13 cellular contexts compared by ENCODE assay signal in genomic region chr16:67179421-67180080, GRCh38. TPM values are rescaled to one million over a fixed set of nuclear protein-coding genes. Genes with fewer than 3 reads are reported as not detected.
DNase-seq lines count a peak whose midpoint lies in the region; ATAC-seq and TF ChIP-seq lines count a peak whose summit lies in the region.
"Had no signal": no experiment of that assay in that cellular context is flagged by ENCODE, and none has a peak within 500 bp of the region (broad histone marks: within the 10 kb centered on the region; RNA-seq: fewer than 3 reads in every experiment).

No MANE protein-coding gene starts in this region.

- peak; percentile 9; the same call in 1 of the 2 replicates for TF ChIP-seq CTCF in AG10803 (conservative IDR thresholded peaks at IDR 0.05; ENCODE audit: low read length)
- TF ChIP-seq CTCF in GM10248 (IDR thresholded peaks at IDR 0.05; ENCODE audit: control extremely low read depth, extremely low read depth, low read depth, missing control alignments) = peak; percentile 39
- peak; percentile 59 for TF ChIP-seq CTCF in OCI-LY1 (IDR thresholded peaks at IDR 0.05; ENCODE audit: low read length)
- no peak for TF ChIP-seq CTCF in transverse colon (IDR thresholded peaks at IDR 0.05)
- TF ChIP-seq CTCF in progenitor cell of endocrine pancreas (IDR thresholded peaks at IDR 0.05; ENCODE audit: unreplicated experiment) = no peak

- no peak for TF ChIP-seq EP300 in transverse colon (IDR thresholded peaks at IDR 0.05; ENCODE audit: low read depth)

- ATAC-seq in effector memory CD8-positive, alpha-beta T cell (replicated peaks) = no peak
- no peak for ATAC-seq in GM21528 (IDR thresholded peaks at IDR 0.05; ENCODE audit: low FRiP score, unreplicated experiment)
- ATAC-seq: left lung had no signal

- H3K9me3 Mint-ChIP-seq in effector memory CD8-positive, alpha-beta T cell = no peaks in the 10 kb centered on the region
- no peaks in the 10 kb centered on the region for H3K9me3 Mint-ChIP-seq in progenitor cell of endocrine pancreas (ENCODE audit: low read depth)
- H3K9me3 Mint-ChIP-seq: activated B cell treated with CpG ODN at 0.5 μM for 24 hours had no signal

- H3K4me1 ChIP-seq in OCI-LY1 (ENCODE audit: insufficient read depth, low read length, severe bottlenecking) (peaks cover 27% of the 10 kb centered on the region), transverse colon (peaks cover 23 to 38% (median 29%) of the 10 kb centered on the region in 4 donors)

- H3K4me3 Mint-ChIP-seq in effector memory CD8-positive, alpha-beta T cell = no peak overlapping the region
- no peak overlapping the region for H3K4me3 Mint-ChIP-seq in progenitor cell of endocrine pancreas (ENCODE audit: low read depth)

- DNase-seq in AG10803 (ENCODE audit: low read depth) = no peak
- DNase-seq in GM10248 (ENCODE audit: extremely low spot score) = no peak
- DNase-seq in epithelial cell of prostate (ENCODE audit: low read depth, low spot score) = no peak
- no peak for DNase-seq in transverse colon
- no peak for DNase-seq in effector memory CD8-positive, alpha-beta T cell
- no peak for DNase-seq in progenitor cell of endocrine pancreas (ENCODE audit: low spot score, unreplicated experiment)
- DNase-seq: activated B cell treated with CpG ODN at 0.5 μM for 24 hours; activated naive CD4-positive, alpha-beta T cell treated with Interleukin-2 at 50 U/mL for 16 hours; stimulated activated CD4-positive, alpha-beta T cell treated with anti-CD3 and anti-CD28 coated beads, Interleukin-4, amount 100 ng/mL, for 1 hour had no signal

- H3K27me3 ChIP-seq in OCI-LY1 (ENCODE audit: insufficient read depth, low read length) = peaks cover 11% of the 10 kb centered on the region; the same call in 1 of the 2 replicates
- no peaks in the 10 kb centered on the region for H3K27me3 ChIP-seq in transverse colon
- H3K27me3 ChIP-seq: ovary had no signal

- no peak overlapping the region for H3K4me2 ChIP-seq in OCI-LY1 (ENCODE audit: low read length)

- CTCF ChIA-PET in GM10248 (lab: Yijun Ruan, JAX) = interaction anchor here (1.0 to 1.1 kb wide), 2 partner anchors 13 to 24 kb away, joined by 3 to 7 read pairs; no protein-coding TSS in a partner anchor

- H3K27ac Mint-ChIP-seq in effector memory CD8-positive, alpha-beta T cell = no peak overlapping the region
- no peak overlapping the region for H3K27ac Mint-ChIP-seq in progenitor cell of endocrine pancreas
- H3K27ac Mint-ChIP-seq: activated B cell treated with CpG ODN at 0.5 μM for 24 hours had no signal

- no peaks in the 10 kb centered on the region for H4K20me1 ChIP-seq in OCI-LY1 (ENCODE audit: insufficient read depth, low read length)

- intact Hi-C loops in transverse colon (cut with DNase I; ENCODE audit: low total_unique reads) = no loop called here

- H3K9ac ChIP-seq in OCI-LY1 (ENCODE audit: low read length) = no peak overlapping the region

- H3K27ac ChIP-seq in OCI-LY1 (ENCODE audit: low read depth, low read length, poor library complexity, severe bottlenecking) (no peak overlapping the region), epithelial cell of prostate (peak overlapping the region; percentile 43), transverse colon (no peak overlapping the region)
- H3K27ac ChIP-seq: left lung, ovary had no signal

- in situ Hi-C loops in transverse colon (cut with MboI; ENCODE audit: low pct_ligation_motif_present in 1 of 4, low pct_unique_long_range_greater_than_20kb in 1 of 4, low sequenced_read_pairs in 3 of 4) = no loop called here

- TF ChIP-seq POLR2A in transverse colon (IDR thresholded peaks at IDR 0.05) = no peak

- 89 to 97% methylated on average over 6 to 13 of the region's 13 CpGs for WGBS in transverse colon (ENCODE audit: low coverage in 1 of 2), 2 donors

- no peaks in the 10 kb centered on the region for H3K9me2 ChIP-seq in OCI-LY1 (ENCODE audit: low read depth, low read length)

- POLR2A ChIA-PET in GM10248 (lab: Yijun Ruan, JAX) = no interaction called here

- H3K4me3 ChIP-seq in AG10803 (ENCODE audit: low read length) (no peak overlapping the region), OCI-LY1 (ENCODE audit: low read depth, low read length, poor library complexity, severe bottlenecking) (no peak overlapping the region), transverse colon (no peak overlapping the region)
- H3K4me3 ChIP-seq: left lung, ovary had no signal

- no peak overlapping the region for H2AFZ ChIP-seq in OCI-LY1 (ENCODE audit: low read length)

- H3K9me3 ChIP-seq in OCI-LY1 (ENCODE audit: low read length) (no peaks in the 10 kb centered on the region), transverse colon (no peaks in the 10 kb centered on the region)
- H3K9me3 ChIP-seq: left lung, ovary had no signal

- H3K36me3 ChIP-seq in OCI-LY1 (ENCODE audit: insufficient read depth, low read length) (no peaks in the 10 kb centered on the region), transverse colon (no peaks in the 10 kb centered on the region)
- H3K36me3 ChIP-seq: left lung, ovary had no signal

- H3K36me3 Mint-ChIP-seq in effector memory CD8-positive, alpha-beta T cell (ENCODE audit: insufficient read depth) = no peaks in the 10 kb centered on the region
- peaks cover 4% of the 10 kb centered on the region for H3K36me3 Mint-ChIP-seq in progenitor cell of endocrine pancreas (ENCODE audit: insufficient read depth)

- no peaks in the 10 kb centered on the region for H3K27me3 Mint-ChIP-seq in effector memory CD8-positive, alpha-beta T cell
- peaks cover 27% of the 10 kb centered on the region for H3K27me3 Mint-ChIP-seq in progenitor cell of endocrine pancreas

- no peaks in the 10 kb centered on the region for H3F3A ChIP-seq in OCI-LY1 (ENCODE audit: insufficient read depth, low read length)

- no peaks in the 10 kb centered on the region for H3K79me2 ChIP-seq in OCI-LY1 (ENCODE audit: insufficient read depth, low read length)

- peaks cover 10 to 12% of the 10 kb centered on the region in 2 donors for H3K4me1 Mint-ChIP-seq in effector memory CD8-positive, alpha-beta T cell (ENCODE audit: low read depth in 2 of 2)
- peaks cover 4% of the 10 kb centered on the region for H3K4me1 Mint-ChIP-seq in progenitor cell of endocrine pancreas (ENCODE audit: low read depth)

RNA-seq across cellular contexts. Expression of gene MATCAP1, which starts 4.2 kb away (rescaled TPM):
- total RNA-seq in transverse colon (100 to 1,000 TPM in 1 of 4 donors, 10 to 100 TPM in 3; 27.6 to 220 (median 32.5) TPM), progenitor cell of endocrine pancreas (137 and 145 TPM in 2 replicates)

RNA-seq across cellular contexts. Expression of gene NOL3, which starts 9.2 kb away (rescaled TPM):
- 10 to 100 TPM; 39.5 to 65.9 (median 41.2) TPM for total RNA-seq in transverse colon
- 9.4 and 12.7 TPM in 2 replicates for total RNA-seq in progenitor cell of endocrine pancreas

RNA-seq across cellular contexts. Expression of gene EXOC3L1, which starts 10.4 kb away (rescaled TPM):
- total RNA-seq in transverse colon (1 to 10 TPM in 2 of 4 donors, not detected in 2; 3.0 to 6.7 TPM), progenitor cell of endocrine pancreas (not detected in 2 replicates)
- total RNA-seq: activated B cell treated with CpG ODN at 0.5 μM for 24 hours had no signal

RNA-seq across cellular contexts. Expression of gene E2F4, which starts 12.4 kb away (rescaled TPM):
- total RNA-seq in transverse colon (100 to 1,000 TPM in 3 of 4 donors, 10 to 100 TPM in 1; 97.5 to 224 (median 159) TPM), progenitor cell of endocrine pancreas (82.1 and 82.8 TPM in 2 replicates)

RNA-seq across cellular contexts. Expression of gene HSF4, which starts 15.0 kb away (rescaled TPM):
- total RNA-seq in transverse colon (100 to 1,000 TPM in 1 of 4 donors, 10 to 100 TPM in 3; 29.5 to 136 (median 76.6) TPM), progenitor cell of endocrine pancreas (2.2 and 6.8 TPM in 2 replicates)

Comparison
In these comparisons a context has a peak if more than half of its experiments do, and no peak if none do; other contexts are left out.
1. CTCF ChIP-seq: peak in AG10803 (single experiment), GM10248 (single experiment) and OCI-LY1 (single experiment); none in transverse colon (0 of 5) and progenitor cell of endocrine pancreas (single experiment).